In genomic region chr5:64839936-64840335, GRCh38 we compare ENCODE assay signal across 23 cellular contexts.
"Had no signal": no experiment of that assay in that cellular context is flagged by ENCODE, and none has a peak within 500 bp of the region (broad histone marks: within the 10 kb centered on the region; RNA-seq: fewer than 3 reads in every experiment).

No MANE protein-coding gene starts in this region.

- H3K4me1 ChIP-seq: parathyroid adenoma, right lobe of liver, testis had no signal

- ATAC-seq: esophagus mucosa; mucosa of descending colon; natural killer cell treated with Interleukin-12 subunit alpha and Interleukin-12 subunit beta and Interleukin-15 and Interleukin-18, amount 100 ng/mL, for 72 hours; stimulated activated effector memory CD8-positive, alpha-beta T cell treated with anti-CD3 and anti-CD28 coated beads, Interleukin-12 subunit alpha, Interleukin-12 subunit beta, amount 100 ng/mL, for 72 hours had no signal

- H3K9me3 ChIP-seq: mucosa of descending colon, right lobe of liver, testis, tibial artery had no signal

- H3K27me3 ChIP-seq: dorsolateral prefrontal cortex, neutrophil, right lobe of liver, stomach, testis, tibial artery had no signal

- DNase-seq: cerebellar nuclear complex; dorsolateral prefrontal cortex; effector CD4-positive, alpha-beta T cell; foreskin melanocyte; glutamatergic neuron; mucosa of descending colon; naive B cell; right lobe of liver; stimulated activated CD4-positive, alpha-beta T cell treated with anti-CD3 and anti-CD28 coated beads, Interleukin-12 subunit alpha, Interleukin-12 subunit beta, amount 100 ng/mL, for 4 hours; stimulated activated CD4-positive, alpha-beta T cell treated with anti-CD3 and anti-CD28 coated beads, Interleukin-2, amount 100 ng/mL, for 24 hours; stimulated activated CD4-positive, alpha-beta T cell treated with anti-CD3 and anti-CD28 coated beads, Interleukin-4, amount 100 ng/mL, for 24 hours; stimulated activated naive CD4-positive, alpha-beta T cell treated with Interleukin-2 at 50 U/mL for 16 hours; stomach; substantia nigra; testis; tibial artery had no signal

- H3K36me3 ChIP-seq: neutrophil, right lobe of liver had no signal

- H3K27ac ChIP-seq: dorsolateral prefrontal cortex, neutrophil, parathyroid adenoma, right lobe of liver, stomach, testis, tibial artery had no signal

- H3K4me3 ChIP-seq: dorsolateral prefrontal cortex, lung, mucosa of descending colon, right lobe of liver, smooth muscle cell, stomach, testis, tibial artery had no signal
